ENCODE assay signal across 1 cellular context in genomic region chr4:172095161-172095560, GRCh38.
TF ChIP-seq lines count a peak whose summit lies in the region.

No MANE protein-coding gene starts in this region.

TF ChIP-seq in H1, 55 proteins besides CTCF, POLR2A, EP300 and RAD21:
- TF ChIP-seq BRCA1 (IDR thresholded peaks at IDR 0.05; ENCODE audit: low read depth, low read length) (no peak), YY1 (IDR thresholded peaks at IDR 0.05; ENCODE audit: low read depth, low read length) (no peak), TBP (IDR thresholded peaks at IDR 0.05; ENCODE audit: low read depth, low read length) (no peak), RXRA (IDR thresholded peaks at IDR 0.05; ENCODE audit: insufficient read depth, low read depth, low read length) (no peak), GTF2F1 (IDR thresholded peaks at IDR 0.05; ENCODE audit: borderline replicate concordance, low read depth, low read length) (no peak), RBBP5 (IDR thresholded peaks at IDR 0.05; ENCODE audit: borderline replicate concordance, low read depth, low read length) (no peak), EGR1 (IDR thresholded peaks at IDR 0.05; ENCODE audit: borderline replicate concordance, low read depth, low read length) (no peak), CBX5 (IDR thresholded peaks at IDR 0.05; ENCODE audit: low read depth, low read length) (no peak), E2F6 (IDR thresholded peaks at IDR 0.05) (no peak), EZH2 (IDR thresholded peaks at IDR 0.05; ENCODE audit: low read depth, low read length, severe bottlenecking) (no peak), CBX8 (IDR thresholded peaks at IDR 0.05; ENCODE audit: borderline replicate concordance, low read depth, low read length) (no peak), FOSL1 (IDR thresholded peaks at IDR 0.05; ENCODE audit: insufficient read depth, low read depth, low read length) (no peak), KDM4A (IDR thresholded peaks at IDR 0.05; ENCODE audit: low read depth, low read length, severe bottlenecking) (no peak), HDAC2 (IDR thresholded peaks at IDR 0.05; ENCODE audit: borderline replicate concordance in 1 of 2, low read depth in 2 of 2, low read length in 2 of 2) (no peak), SIRT6 (IDR thresholded peaks at IDR 0.05; ENCODE audit: low read length) (no peak), SP1 (IDR thresholded peaks at IDR 0.05; ENCODE audit: low read depth, low read length) (no peak), SRF (IDR thresholded peaks at IDR 0.05; ENCODE audit: low read depth, low read length) (no peak), SIN3A (conservative IDR thresholded peaks at IDR 0.05 in 1 of 2, IDR thresholded peaks at IDR 0.05 in 1 of 2; ENCODE audit: low read depth in 1 of 2, low read length in 2 of 2) (no peak)
- TF ChIP-seq, protein P1, sequence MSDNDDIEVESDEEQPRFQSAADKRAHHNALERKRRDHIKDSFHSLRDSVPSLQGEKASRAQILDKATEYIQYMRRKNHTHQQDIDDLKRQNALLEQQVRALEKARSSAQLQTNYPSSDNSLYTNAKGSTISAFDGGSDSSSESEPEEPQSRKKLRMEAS (IDR thresholded peaks at IDR 0.05): no peak
